14 cellular contexts compared by ENCODE assay signal in genomic region chr19:33499248-33499647, GRCh38. TPM values are rescaled to one million over a fixed set of nuclear protein-coding genes. Genes with fewer than 3 reads are reported as not detected.
DNase-seq lines count a peak whose midpoint lies in the region; ATAC-seq, FAIRE-seq and TF ChIP-seq lines count a peak whose summit lies in the region.
"Had no signal": no experiment of that assay in that cellular context is flagged by ENCODE, and none has a peak within 500 bp of the region (broad histone marks: within the 10 kb centered on the region; RNA-seq: fewer than 3 reads in every experiment).

No MANE protein-coding gene starts in this region.

- ATAC-seq in HepG2: no peak; the same call in 2 of the 3 replicates
- ATAC-seq in lower lobe of right lung: no peak
- ATAC-seq in GM19455 (IDR thresholded peaks at IDR 0.05; ENCODE audit: unreplicated experiment): no peak

- H3K4me1 ChIP-seq in liver (ENCODE audit: control insufficient read depth in 4 of 4, insufficient read depth in 4 of 4, low read length in 3 of 4) (peaks cover 12 to 44% (median 30%) of the 10 kb centered on the region in 4 donors), HepG2 (ENCODE audit: insufficient read depth, low read length) (no peaks in the 10 kb centered on the region), lower lobe of right lung (no peaks in the 10 kb centered on the region)

- no peak for FAIRE-seq in HepG2 (lab: Jason Lieb, UNC)

- TF ChIP-seq CTCF in liver (IDR thresholded peaks at IDR 0.05; ENCODE audit: low read depth, low read length, missing input control) (no peak), HepG2 (CRISPR knock-in tag; IDR thresholded peaks at IDR 0.05) (no peak), lower lobe of right lung (IDR thresholded peaks at IDR 0.05) (no peak), type B pancreatic cell (conservative IDR thresholded peaks at IDR 0.05) (no peak)

- in situ Hi-C loops in HepG2 (cut with HindIII; ENCODE audit: extremely low pct_ligation_motif_present, low pct_unique_long_range_greater_than_20kb): no loop called here

- POLR2A ChIA-PET in HepG2 (lab: Yijun Ruan, JAX): no interaction called here

- H4K20me1 ChIP-seq in HepG2 (ENCODE audit: insufficient read depth, low read length): no peaks in the 10 kb centered on the region

- no peaks in the 10 kb centered on the region for H3K36me3 Mint-ChIP-seq in type B pancreatic cell

- H3K4me2 ChIP-seq in HepG2 (ENCODE audit: low read depth, low read length): no peak overlapping the region

- peak overlapping the region; percentile 79 to 80 for H3K27ac ChIP-seq in liver (ENCODE audit: low read depth in 1 of 2, low read length in 2 of 2)
- H3K27ac ChIP-seq in HepG2 (ENCODE audit: extremely low read length, insufficient read depth, low read length): no peak overlapping the region
- H3K27ac ChIP-seq in lower lobe of right lung: no peak overlapping the region

- H3K27me3 ChIP-seq in liver (ENCODE audit: control insufficient read depth in 4 of 4, insufficient read depth in 4 of 4, low read length in 3 of 4) (no peaks in the 10 kb centered on the region), HepG2 (ENCODE audit: control insufficient read depth in 1 of 2, insufficient read depth in 2 of 2, low read length in 2 of 2) (no peaks in the 10 kb centered on the region), lower lobe of right lung (ENCODE audit: low read depth) (no peaks in the 10 kb centered on the region)

- no peak overlapping the region for H2AFZ ChIP-seq in HepG2 (ENCODE audit: low read length)

- DNase-seq in HepG2 (ENCODE audit: low spot score): no peak
- DNase-seq in lower lobe of right lung: peak; percentile 27
- DNase-seq in type B pancreatic cell (ENCODE audit: extremely low spot score, unreplicated experiment): no peak
- DNase-seq in activated CD4-positive, alpha-beta T cell treated with anti-CD3 and anti-CD28 coated beads, Interleukin-2, amount 50 U/mL, for 1 hour: no peak
- no peak for DNase-seq in stimulated activated CD4-positive, alpha-beta T cell treated with anti-CD3 and anti-CD28 coated beads, Interleukin-15, amount 100 ng/mL, for 24 hours
- DNase-seq: C1 segment of cervical spinal cord; Calu3; CD4-positive, alpha-beta T cell; DMS 273 treated with DMSO at 0.1 percent for 48 hours; HCEC 1CT; HFFc6 had no signal

- H3K79me2 ChIP-seq in HepG2 (ENCODE audit: insufficient read depth, low read length): no peaks in the 10 kb centered on the region

- peaks cover 3 to 27% (median 12%) of the 10 kb centered on the region in 4 donors for H3K36me3 ChIP-seq in liver (ENCODE audit: control insufficient read depth in 4 of 4, insufficient read depth in 3 of 4, low read depth in 1 of 4, low read length in 3 of 4)
- H3K36me3 ChIP-seq in HepG2 (replicated peaks in 1 of 2; ENCODE audit: control insufficient read depth in 1 of 2, insufficient read depth in 2 of 2, low read length in 2 of 2): peaks cover 13 to 17% of the 10 kb centered on the region in 2 experiments; a peak in 4 of 5 replicates
- peaks cover 38% of the 10 kb centered on the region for H3K36me3 ChIP-seq in lower lobe of right lung

- H3K4me1 Mint-ChIP-seq in type B pancreatic cell (ENCODE audit: unreplicated experiment): peaks cover 10% of the 10 kb centered on the region
- H3K4me1 Mint-ChIP-seq: B cell had no signal

- TF ChIP-seq EP300 in HepG2 (IDR thresholded peaks at IDR 0.05; ENCODE audit: low read depth in 2 of 2, low read length in 2 of 2): no peak
- TF ChIP-seq EP300 in HepG2 (CRISPR knock-in tag; IDR thresholded peaks at IDR 0.05; ENCODE audit: borderline replicate concordance): no peak

- H3K27ac Mint-ChIP-seq in type B pancreatic cell: peak overlapping the region; percentile 43
- H3K27ac Mint-ChIP-seq: B cell; CD4-positive, alpha-beta T cell; HFFc6 had no signal

- CTCF ChIA-PET in HepG2 (lab: Yijun Ruan, JAX; ENCODE audit: low intra/inter-chr PET ratio, low total read pairs): no interaction called here

- TF ChIP-seq RAD21 in liver (IDR thresholded peaks at IDR 0.05) (peak; percentile 20 to 53), HepG2 (CRISPR knock-in tag; IDR thresholded peaks at IDR 0.05) (no peak)

- no peaks in the 10 kb centered on the region for H3K9me3 Mint-ChIP-seq in type B pancreatic cell
- H3K9me3 Mint-ChIP-seq: CD4-positive, alpha-beta T cell; HFFc6 had no signal

- H3K9ac ChIP-seq in liver (ENCODE audit: low read depth in 1 of 2, low read length in 2 of 2): no peak overlapping the region
- H3K9ac ChIP-seq in HepG2 (ENCODE audit: insufficient read depth, low read depth, low read length): no peak overlapping the region

- no peak for TF ChIP-seq POLR2A in HepG2 (IDR thresholded peaks at IDR 0.05; ENCODE audit: insufficient read depth in 1 of 2, low read depth in 2 of 2, low read length in 2 of 2)

- H3K9me3 ChIP-seq in liver (ENCODE audit: control insufficient read depth in 4 of 4, low read length in 3 of 4): no peaks in the 10 kb centered on the region
- H3K9me3 ChIP-seq in HepG2 (ENCODE audit: low read length): no peaks in the 10 kb centered on the region
- no peaks in the 10 kb centered on the region for H3K9me3 ChIP-seq in lower lobe of right lung

- no peak overlapping the region for H3K4me3 Mint-ChIP-seq in type B pancreatic cell
- H3K4me3 Mint-ChIP-seq: B cell; CD4-positive, alpha-beta T cell; HFFc6 had no signal

- 30% methylated on average over 6 of the region's 6 CpGs for WGBS in liver
- 85% methylated on average over 6 of the region's 6 CpGs for whole genome bisulfite sequencing in HepG2 (ENCODE audit: low lambda C conversion rate)

- intact Hi-C loops in HepG2 (cut with micrococcal nuclease; ENCODE audit: unreplicated experiment): no loop called here
- intact Hi-C loops in lower lobe of right lung (cut with DNase I): no loop called here

- H3K4me3 ChIP-seq in liver (ENCODE audit: low read depth in 1 of 3, low read length in 3 of 3) (no peak overlapping the region), HepG2 (replicated peaks in 1 of 3; ENCODE audit: insufficient read depth in 1 of 3, low read depth in 2 of 3, low read length in 3 of 3) (no peak overlapping the region), lower lobe of right lung (no peak overlapping the region)

- no peaks in the 10 kb centered on the region for H3K27me3 Mint-ChIP-seq in type B pancreatic cell
- H3K27me3 Mint-ChIP-seq: B cell; CD4-positive, alpha-beta T cell had no signal

- no TSS peak for BruUV-seq in HepG2 (replicated peaks; lab: Mats Ljungman, UMichigan)

TF ChIP-seq in liver, 16 proteins besides CTCF, POLR2A, EP300 and RAD21 (continues in another document):
- peak; percentile 11 for TF ChIP-seq FOXA2 (IDR thresholded peaks at IDR 0.05)
- peak; percentile 94 to 98 for TF ChIP-seq RXRA (IDR thresholded peaks at IDR 0.05)
- peak in 1 of 2 donors; percentile 54 for TF ChIP-seq JUND (IDR thresholded peaks at IDR 0.05)
- peak; percentile 52 for TF ChIP-seq FOXA1 (IDR thresholded peaks at IDR 0.05)
- TF ChIP-seq HNF4A (conservative IDR thresholded peaks at IDR 0.05): peak; percentile 87 to 95
- no peak for TF ChIP-seq TAF1 (conservative IDR thresholded peaks at IDR 0.05)
- TF ChIP-seq NR2F2 (IDR thresholded peaks at IDR 0.05): no peak
- TF ChIP-seq ATF3 (IDR thresholded peaks at IDR 0.05): no peak
- no peak for TF ChIP-seq GABPA (IDR thresholded peaks at IDR 0.05 in 1 of 2, conservative IDR thresholded peaks at IDR 0.05 in 1 of 2)

TF ChIP-seq in HepG2, 621 proteins besides CTCF, POLR2A, EP300 and RAD21:
- TF ChIP-seq CSRNP1 (CRISPR knock-in tag; IDR thresholded peaks at IDR 0.05): no peak

RNA-seq across cellular contexts. Expression of gene PEPD, which starts 22.3 kb away (rescaled TPM):
- total RNA-seq in liver: 100 to 1,000 TPM in 1 of 2 donors, 10 to 100 TPM in 1; 37.3 to 102 TPM
- 100 to 1,000 TPM; 132 to 211 TPM for polyA plus RNA-seq in liver
- 75.1 and 81.0 TPM in 2 replicates for total RNA-seq in HepG2 (2016; rRNA removed; fragmentation: Illumina TruSeq; extraction: Trizol)
- 12.2 and 14.5 TPM in 2 replicates for total RNA-seq in HepG2 (2016; cell fraction: cytosol; rRNA removed; fragmentation: Illumina TruSeq; extraction: Trizol; ENCODE audit: low read depth)
- 76.9 and 79.4 TPM in 2 replicates for total RNA-seq in HepG2 (2016; cell fraction: insoluble cytoplasmic fraction; rRNA removed; fragmentation: Illumina TruSeq; extraction: Trizol)
- 29.4 and 31.9 TPM in 2 replicates for total RNA-seq in HepG2 (2016; cell fraction: membrane; rRNA removed; fragmentation: Illumina TruSeq; extraction: Trizol)
- total RNA-seq in HepG2 (2016; cell fraction: nucleus; rRNA removed; fragmentation: Illumina TruSeq; extraction: Trizol): 35.5 and 39.2 TPM in 2 replicates
- polyA plus RNA-seq in HepG2 (2011; rRNA removed): 60.7 and 63.7 TPM in 2 replicates
- 56.0 and 100 TPM in 2 replicates for polyA plus RNA-seq in HepG2 (2011; cell fraction: cytosol; rRNA removed)
- polyA plus RNA-seq in HepG2 (2011; cell fraction: nucleus; rRNA removed): 50.1 and 50.6 TPM in 2 replicates
- polyA plus RNA-seq in HepG2 (2012): 45.4 and 52.9 TPM in 2 replicates
- 14.1 and 18.0 TPM in 2 replicates for polyA plus RNA-seq in HepG2 (2016; cell fraction: cytosol; fragmentation: Illumina TruSeq; extraction: Trizol; ENCODE audit: low read depth)
- 103 and 110 TPM in 2 replicates for polyA plus RNA-seq in HepG2 (2016; cell fraction: insoluble cytoplasmic fraction; fragmentation: Illumina TruSeq; extraction: Trizol; ENCODE audit: low read depth)
- 30.2 and 30.4 TPM in 2 replicates for polyA plus RNA-seq in HepG2 (2016; cell fraction: membrane; fragmentation: Illumina TruSeq; extraction: Trizol; ENCODE audit: low read depth)
- polyA plus RNA-seq in HepG2 (2016; cell fraction: nucleus; fragmentation: Illumina TruSeq; extraction: Trizol; ENCODE audit: insufficient read depth, low read depth): 79.7 and 88.3 TPM in 2 replicates
- 62.3 and 119 TPM in 2 replicates for polyA minus RNA-seq in HepG2 (2011; rRNA and poly(A)+ RNA removed; ENCODE audit: low replicate concordance)
- 32.5 and 35.0 TPM in 2 replicates for polyA minus RNA-seq in HepG2 (2011; cell fraction: cytosol; rRNA and poly(A)+ RNA removed)
- 14.2 and 19.1 TPM in 2 replicates for polyA minus RNA-seq in HepG2 (2011; cell fraction: nucleus; rRNA and poly(A)+ RNA removed)
- total RNA-seq in lower lobe of right lung: 94.0 TPM
- 84.7 and 139 TPM in 2 replicates for total RNA-seq in type B pancreatic cell (ENCODE audit: low replicate concordance)

Comparison
In these comparisons a context has a peak if more than half of its experiments do, and no peak if none do; other contexts are left out.
1. H3K27ac ChIP-seq: peak in liver (2 of 2); none in HepG2 (single experiment) and lower lobe of right lung (single experiment).